Comparison of ENCODE assay signal across 10 cellular contexts in genomic region chr18:44507729-44508325, GRCh38.
DNase-seq lines count a peak whose midpoint lies in the region; ATAC-seq, FAIRE-seq and TF ChIP-seq lines count a peak whose summit lies in the region.
"Had no signal": no experiment of that assay in that cellular context is flagged by ENCODE, and none has a peak within 500 bp of the region (broad histone marks: within the 10 kb centered on the region; RNA-seq: fewer than 3 reads in every experiment).

No MANE protein-coding gene starts in this region.

- H3K36me3 ChIP-seq in kidney (ENCODE audit: control insufficient read depth in 1 of 2, insufficient read depth in 2 of 2, low read length in 2 of 2), result no peaks in the 10 kb centered on the region

- no peaks in the 10 kb centered on the region for H3K4me1 ChIP-seq in kidney (ENCODE audit: control insufficient read depth in 1 of 2, insufficient read depth in 1 of 2, low read depth in 1 of 2, low read length in 2 of 2)

- no peaks in the 10 kb centered on the region for H3K4me1 Mint-ChIP-seq in WTC11

- peak; percentile 8 for DNase-seq in CMK (ENCODE audit: low read depth)
- peak; percentile 78 for DNase-seq in OCI-M1 (lab: John Stamatoyannopoulos, UW)
- DNase-seq in kidney, result peak; percentile 75
- no peak for DNase-seq in WTC11 (ENCODE audit: low spot score)
- no peak for DNase-seq in AG08395 (ENCODE audit: low spot score)
- DNase-seq in ecto neural progenitor cell (ENCODE audit: low spot score), result no peak
- no peak for DNase-seq in HCEC 1CT

- no peak overlapping the region for H3K27ac Mint-ChIP-seq in WTC11
- H3K27ac Mint-ChIP-seq: stimulated activated naive CD8-positive, alpha-beta T cell treated with anti-CD3 and anti-CD28 coated beads, Interleukin-15, Interleukin-2, amounts not matched to agents 100 ng/mL and 50 ng/mL, for 24 hours had no signal

- TF ChIP-seq CTCF in kidney (IDR thresholded peaks at IDR 0.05; ENCODE audit: borderline replicate concordance, extremely low read depth, insufficient read depth) (no peak), WTC11 (IDR thresholded peaks at IDR 0.05) (no peak)

- no peak overlapping the region for H3K4me3 Mint-ChIP-seq in WTC11
- H3K4me3 Mint-ChIP-seq: stimulated activated naive CD8-positive, alpha-beta T cell treated with anti-CD3 and anti-CD28 coated beads, Interleukin-15, Interleukin-2, amounts not matched to agents 100 ng/mL and 50 ng/mL, for 24 hours had no signal

- H3K9ac ChIP-seq in kidney (ENCODE audit: low read length in 2 of 2), result no peak overlapping the region

- no peaks in the 10 kb centered on the region for H3K36me3 Mint-ChIP-seq in WTC11

- no peak overlapping the region for H3K27ac ChIP-seq in kidney (ENCODE audit: low read depth in 2 of 2, low read length in 2 of 2)

- intact Hi-C loops in kidney (cut with DNase I), result no loop called here

- no peaks in the 10 kb centered on the region for H3K27me3 Mint-ChIP-seq in WTC11 (ENCODE audit: low read depth)
- H3K27me3 Mint-ChIP-seq: stimulated activated naive CD8-positive, alpha-beta T cell treated with anti-CD3 and anti-CD28 coated beads, Interleukin-15, Interleukin-2, amounts not matched to agents 100 ng/mL and 50 ng/mL, for 24 hours had no signal

- POLR2A ChIA-PET in WTC11 (lab: Charles Lee), result no interaction called here

- no peaks in the 10 kb centered on the region for H3K9me3 Mint-ChIP-seq in WTC11

- no peak for FAIRE-seq in kidney (lab: Jason Lieb, UNC)
- FAIRE-seq: G401.6 had no signal

- ATAC-seq in GM21737 (IDR thresholded peaks at IDR 0.05; ENCODE audit: unreplicated experiment), result peak; percentile 86
- ATAC-seq in WTC11, result no peak

- H3K4me3 ChIP-seq in kidney (ENCODE audit: low read length in 2 of 2), result peak overlapping the region in 1 of 2 donors; percentile 3

- H3K9me3 ChIP-seq in kidney (ENCODE audit: control insufficient read depth in 1 of 2, low read length in 2 of 2), result no peaks in the 10 kb centered on the region

- CTCF ChIA-PET in WTC11 (lab: Charles Lee), result no interaction called here

TF ChIP-seq in WTC11, 78 proteins besides CTCF, POLR2A, EP300 and RAD21:
- no peak for TF ChIP-seq IRF1 (CRISPR knock-in tag; IDR thresholded peaks at IDR 0.05)
- no peak for TF ChIP-seq SMAD3 (CRISPR knock-in tag; IDR thresholded peaks at IDR 0.05; ENCODE audit: borderline replicate concordance)
- no peak for TF ChIP-seq NR3C1 (CRISPR knock-in tag; conservative IDR thresholded peaks at IDR 0.05; ENCODE audit: low read depth)
- no peak for TF ChIP-seq IRF2 (CRISPR knock-in tag; IDR thresholded peaks at IDR 0.05; ENCODE audit: borderline replicate concordance, low read depth)
- TF ChIP-seq ATF2 (CRISPR knock-in tag; IDR thresholded peaks at IDR 0.05; ENCODE audit: borderline replicate concordance, low read depth), result no peak
- no peak for TF ChIP-seq NR1H2 (CRISPR knock-in tag; IDR thresholded peaks at IDR 0.05)
- TF ChIP-seq, protein P1, sequence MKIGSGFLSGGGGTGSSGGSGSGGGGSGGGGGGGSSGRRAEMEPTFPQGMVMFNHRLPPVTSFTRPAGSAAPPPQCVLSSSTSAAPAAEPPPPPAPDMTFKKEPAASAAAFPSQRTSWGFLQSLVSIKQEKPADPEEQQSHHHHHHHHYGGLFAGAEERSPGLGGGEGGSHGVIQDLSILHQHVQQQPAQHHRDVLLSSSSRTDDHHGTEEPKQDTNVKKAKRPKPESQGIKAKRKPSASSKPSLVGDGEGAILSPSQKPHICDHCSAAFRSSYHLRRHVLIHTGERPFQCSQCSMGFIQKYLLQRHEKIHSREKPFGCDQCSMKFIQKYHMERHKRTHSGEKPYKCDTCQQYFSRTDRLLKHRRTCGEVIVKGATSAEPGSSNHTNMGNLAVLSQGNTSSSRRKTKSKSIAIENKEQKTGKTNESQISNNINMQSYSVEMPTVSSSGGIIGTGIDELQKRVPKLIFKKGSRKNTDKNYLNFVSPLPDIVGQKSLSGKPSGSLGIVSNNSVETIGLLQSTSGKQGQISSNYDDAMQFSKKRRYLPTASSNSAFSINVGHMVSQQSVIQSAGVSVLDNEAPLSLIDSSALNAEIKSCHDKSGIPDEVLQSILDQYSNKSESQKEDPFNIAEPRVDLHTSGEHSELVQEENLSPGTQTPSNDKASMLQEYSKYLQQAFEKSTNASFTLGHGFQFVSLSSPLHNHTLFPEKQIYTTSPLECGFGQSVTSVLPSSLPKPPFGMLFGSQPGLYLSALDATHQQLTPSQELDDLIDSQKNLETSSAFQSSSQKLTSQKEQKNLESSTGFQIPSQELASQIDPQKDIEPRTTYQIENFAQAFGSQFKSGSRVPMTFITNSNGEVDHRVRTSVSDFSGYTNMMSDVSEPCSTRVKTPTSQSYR (CRISPR knock-in tag; IDR thresholded peaks at IDR 0.05), result no peak
- no peak for TF ChIP-seq MYBL2 (CRISPR knock-in tag; IDR thresholded peaks at IDR 0.05)
- TF ChIP-seq, protein P2, sequence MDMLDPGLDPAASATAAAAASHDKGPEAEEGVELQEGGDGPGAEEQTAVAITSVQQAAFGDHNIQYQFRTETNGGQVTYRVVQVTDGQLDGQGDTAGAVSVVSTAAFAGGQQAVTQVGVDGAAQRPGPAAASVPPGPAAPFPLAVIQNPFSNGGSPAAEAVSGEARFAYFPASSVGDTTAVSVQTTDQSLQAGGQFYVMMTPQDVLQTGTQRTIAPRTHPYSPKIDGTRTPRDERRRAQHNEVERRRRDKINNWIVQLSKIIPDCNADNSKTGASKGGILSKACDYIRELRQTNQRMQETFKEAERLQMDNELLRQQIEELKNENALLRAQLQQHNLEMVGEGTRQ (CRISPR knock-in tag; IDR thresholded peaks at IDR 0.05), result no peak
- TF ChIP-seq ZNF263 (CRISPR knock-in tag; IDR thresholded peaks at IDR 0.05; ENCODE audit: low read depth), result no peak
- no peak for TF ChIP-seq ZNF512 (CRISPR knock-in tag; IDR thresholded peaks at IDR 0.05; ENCODE audit: borderline replicate concordance)

Comparison
In these comparisons a context has a peak if more than half of its experiments do, and no peak if none do; other contexts are left out.
1. DNase-seq: peak in CMK (single experiment), OCI-M1 (single experiment) and kidney (single experiment); none in WTC11 (single experiment), AG08395 (single experiment), ecto neural progenitor cell (single experiment) and HCEC 1CT (single experiment).